ENCODE assay signal across 18 cellular contexts in the genomic region with DNA sequence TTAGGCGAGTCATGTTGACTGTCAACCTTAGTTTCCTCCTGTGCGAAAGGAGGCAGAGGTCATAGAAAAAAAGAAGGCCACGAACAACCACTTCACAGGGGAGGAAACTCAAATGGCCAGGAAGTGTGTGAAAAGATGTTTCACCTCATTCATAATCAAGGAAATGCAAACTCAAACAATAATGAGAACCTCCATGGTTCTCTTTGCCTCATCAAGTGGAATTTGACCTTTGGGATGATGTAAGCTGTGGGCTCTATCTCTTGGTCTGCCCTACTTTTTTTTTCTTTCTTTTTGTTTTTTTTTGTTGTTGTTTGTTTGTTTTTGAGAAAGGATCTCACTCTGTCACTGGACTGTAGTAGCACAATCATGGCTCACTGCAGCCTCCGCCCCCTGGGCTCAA. TPM values are rescaled to one million over a fixed set of nuclear protein-coding genes. Genes with fewer than 3 reads are reported as not detected.
DNase-seq lines count a peak whose midpoint lies in the region; ATAC-seq, FAIRE-seq and TF ChIP-seq lines count a peak whose summit lies in the region.
"Had no signal": no experiment of that assay in that cellular context is flagged by ENCODE, and none has a peak within 500 bp of the region (broad histone marks: within the 10 kb centered on the region; RNA-seq: fewer than 3 reads in every experiment).

No MANE protein-coding gene starts in this region.

- peak in 3 of 4 donors; percentile 48 to 73 (median 58) for ATAC-seq in right lobe of liver
- no peak for ATAC-seq in naive thymus-derived CD8-positive, alpha-beta T cell
- ATAC-seq: CD8-positive, alpha-beta T cell; HCT116 had no signal

- intact Hi-C loops in right lobe of liver (cut with DNase I): no loop called here

- DNase-seq in DMS53 (lab: John Stamatoyannopoulos, UW) (peak; percentile 43), DMS53 treated with DMSO at 0.1 percent for 48 hours (lab: John Stamatoyannopoulos, UW; ENCODE audit: unreplicated experiment) (no peak), kidney tubule cell (ENCODE audit: low spot score) (peak; percentile 40), right lobe of liver (no peak), kidney glomerular epithelial cell (lab: John Stamatoyannopoulos, UW) (no peak), urothelium cell line (ENCODE audit: low spot score) (no peak)
- no peak for DNase-seq in naive thymus-derived CD8-positive, alpha-beta T cell
- DNase-seq: CD8-positive, alpha-beta T cell; COR-L47 had no signal

- H3K9me3 ChIP-seq in HEK293 (ENCODE audit: control insufficient read depth, insufficient read depth, low read depth, low read length) (no peaks in the 10 kb centered on the region), right lobe of liver (no peaks in the 10 kb centered on the region)

- peaks cover 0 to 11% (median 4%) of the 10 kb centered on the region in 5 donors for H3K27me3 Mint-ChIP-seq in naive thymus-derived CD8-positive, alpha-beta T cell

- no peak for FAIRE-seq in urothelium cell line (lab: Jason Lieb, UNC)
- FAIRE-seq: H54 had no signal

- H3K27me3 ChIP-seq in right lobe of liver: no peaks in the 10 kb centered on the region

- no peak overlapping the region for H3K27ac ChIP-seq in HEK293 (ENCODE audit: extremely low read depth, low read depth, low read length)
- H3K27ac ChIP-seq in right lobe of liver: no peak overlapping the region
- H3K27ac ChIP-seq: 22Rv1, GM23248 had no signal

- no peak for TF ChIP-seq CTCF in HEK293 (tag by site-specific recombination; IDR thresholded peaks at IDR 0.05)
- no peak for TF ChIP-seq CTCF in right lobe of liver (IDR thresholded peaks at IDR 0.05)

- peaks cover 0 to 10% (median 0%) of the 10 kb centered on the region in 3 donors for H3K36me3 Mint-ChIP-seq in naive thymus-derived CD8-positive, alpha-beta T cell
- H3K36me3 Mint-ChIP-seq: CD14-positive monocyte; CD8-positive, alpha-beta T cell had no signal

- no peak overlapping the region for H3K4me3 ChIP-seq in HEK293 (ENCODE audit: low read depth, low read length)
- H3K4me3 ChIP-seq in right lobe of liver: no peak overlapping the region
- H3K4me3 ChIP-seq: GM23248 had no signal

- H3K4me1 ChIP-seq in HEK293 (ENCODE audit: control insufficient read depth, insufficient read depth, low read length) (no peaks in the 10 kb centered on the region), right lobe of liver (no peaks in the 10 kb centered on the region)

- POLR2A ChIA-PET in HEK293 (lab: Yijun Ruan, JAX): no interaction called here
- POLR2A ChIA-PET in naive thymus-derived CD8-positive, alpha-beta T cell (lab: Charles Lee): no interaction called here

- CTCF ChIA-PET in HEK293 (lab: Yijun Ruan, JAX): interaction anchor here (0.6 to 3.0 kb wide), 2 partner anchors 12 to 128 kb away, joined by 3 to 20 read pairs; no protein-coding TSS in a partner anchor

- no peak for TF ChIP-seq POLR2A in right lobe of liver (IDR thresholded peaks at IDR 0.05)

- H3K27ac Mint-ChIP-seq in naive thymus-derived CD8-positive, alpha-beta T cell: no peak overlapping the region
- H3K27ac Mint-ChIP-seq: CD14-positive monocyte; CD8-positive, alpha-beta T cell had no signal

- no peak overlapping the region for H3K4me3 Mint-ChIP-seq in naive thymus-derived CD8-positive, alpha-beta T cell
- H3K4me3 Mint-ChIP-seq: CD14-positive monocyte; CD8-positive, alpha-beta T cell had no signal

- H3K9me3 Mint-ChIP-seq in naive thymus-derived CD8-positive, alpha-beta T cell: peaks cover 0 to 15% (median 2%) of the 10 kb centered on the region in 9 donors

- WGBS in right lobe of liver (ENCODE audit: insufficient coverage, low coverage, low lambda C conversion rate, missing lambda C conversion rate): 92% methylated on average over 4 of the region's 4 CpGs

- H3K4me1 Mint-ChIP-seq in naive thymus-derived CD8-positive, alpha-beta T cell: peaks cover 0 to 4% (median 2%) of the 10 kb centered on the region in 4 donors
- H3K4me1 Mint-ChIP-seq: CD14-positive monocyte had no signal

- H3K36me3 ChIP-seq in HEK293 (ENCODE audit: control insufficient read depth in 2 of 2, insufficient read depth in 1 of 2, low read length in 2 of 2): no peaks in the 10 kb centered on the region
- H3K36me3 ChIP-seq in right lobe of liver: no peaks in the 10 kb centered on the region

TF ChIP-seq in HEK293, 187 proteins besides CTCF, POLR2A, EP300 and RAD21:
- peak; percentile 28 for TF ChIP-seq SETDB1 (IDR thresholded peaks at IDR 0.05; ENCODE audit: insufficient read length, low read length)
- TF ChIP-seq, protein P1, sequence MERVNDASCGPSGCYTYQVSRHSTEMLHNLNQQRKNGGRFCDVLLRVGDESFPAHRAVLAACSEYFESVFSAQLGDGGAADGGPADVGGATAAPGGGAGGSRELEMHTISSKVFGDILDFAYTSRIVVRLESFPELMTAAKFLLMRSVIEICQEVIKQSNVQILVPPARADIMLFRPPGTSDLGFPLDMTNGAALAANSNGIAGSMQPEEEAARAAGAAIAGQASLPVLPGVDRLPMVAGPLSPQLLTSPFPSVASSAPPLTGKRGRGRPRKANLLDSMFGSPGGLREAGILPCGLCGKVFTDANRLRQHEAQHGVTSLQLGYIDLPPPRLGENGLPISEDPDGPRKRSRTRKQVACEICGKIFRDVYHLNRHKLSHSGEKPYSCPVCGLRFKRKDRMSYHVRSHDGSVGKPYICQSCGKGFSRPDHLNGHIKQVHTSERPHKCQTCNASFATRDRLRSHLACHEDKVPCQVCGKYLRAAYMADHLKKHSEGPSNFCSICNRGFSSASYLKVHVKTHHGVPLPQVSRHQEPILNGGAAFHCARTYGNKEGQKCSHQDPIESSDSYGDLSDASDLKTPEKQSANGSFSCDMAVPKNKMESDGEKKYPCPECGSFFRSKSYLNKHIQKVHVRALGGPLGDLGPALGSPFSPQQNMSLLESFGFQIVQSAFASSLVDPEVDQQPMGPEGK (tag by site-specific recombination; IDR thresholded peaks at IDR 0.05): no peak

RNA-seq across cellular contexts. Expression of gene GRHL3, which starts 55.9 kb away (rescaled TPM):
- total RNA-seq in right lobe of liver: under 1 TPM in 5 of 6 experiments, not detected in 1; 0.20 to 1.00 (median 0.26) TPM
- not detected for total RNA-seq in naive thymus-derived CD8-positive, alpha-beta T cell
- not detected for polyA plus RNA-seq in naive thymus-derived CD8-positive, alpha-beta T cell
- total RNA-seq: A673; CD8-positive, alpha-beta T cell; Daoy; GM23248 had no signal
- polyA plus RNA-seq: BJ, CD14-positive monocyte, GM23248 had no signal

Comparison
In these comparisons a context has a peak if more than half of its experiments do, and no peak if none do; other contexts are left out.
1. DNase-seq: peak in DMS53 (single experiment) and kidney tubule cell (single experiment); none in DMS53 treated with DMSO at 0.1 percent for 48 hours (single experiment), right lobe of liver (0 of 3), kidney glomerular epithelial cell (single experiment), urothelium cell line (single experiment) and naive thymus-derived CD8-positive, alpha-beta T cell (0 of 10).
2. ATAC-seq: peak in right lobe of liver (3 of 4); none in naive thymus-derived CD8-positive, alpha-beta T cell (0 of 2).